1 cellular context compared by ENCODE assay signal in genomic region chr3:125958511-125959316, GRCh38.
TF ChIP-seq lines count a peak whose summit lies in the region.

No MANE protein-coding gene starts in this region.

TF ChIP-seq in HepG2, 621 proteins besides CTCF, POLR2A, EP300 and RAD21 (continued from another document):
- TF ChIP-seq, protein P1, sequence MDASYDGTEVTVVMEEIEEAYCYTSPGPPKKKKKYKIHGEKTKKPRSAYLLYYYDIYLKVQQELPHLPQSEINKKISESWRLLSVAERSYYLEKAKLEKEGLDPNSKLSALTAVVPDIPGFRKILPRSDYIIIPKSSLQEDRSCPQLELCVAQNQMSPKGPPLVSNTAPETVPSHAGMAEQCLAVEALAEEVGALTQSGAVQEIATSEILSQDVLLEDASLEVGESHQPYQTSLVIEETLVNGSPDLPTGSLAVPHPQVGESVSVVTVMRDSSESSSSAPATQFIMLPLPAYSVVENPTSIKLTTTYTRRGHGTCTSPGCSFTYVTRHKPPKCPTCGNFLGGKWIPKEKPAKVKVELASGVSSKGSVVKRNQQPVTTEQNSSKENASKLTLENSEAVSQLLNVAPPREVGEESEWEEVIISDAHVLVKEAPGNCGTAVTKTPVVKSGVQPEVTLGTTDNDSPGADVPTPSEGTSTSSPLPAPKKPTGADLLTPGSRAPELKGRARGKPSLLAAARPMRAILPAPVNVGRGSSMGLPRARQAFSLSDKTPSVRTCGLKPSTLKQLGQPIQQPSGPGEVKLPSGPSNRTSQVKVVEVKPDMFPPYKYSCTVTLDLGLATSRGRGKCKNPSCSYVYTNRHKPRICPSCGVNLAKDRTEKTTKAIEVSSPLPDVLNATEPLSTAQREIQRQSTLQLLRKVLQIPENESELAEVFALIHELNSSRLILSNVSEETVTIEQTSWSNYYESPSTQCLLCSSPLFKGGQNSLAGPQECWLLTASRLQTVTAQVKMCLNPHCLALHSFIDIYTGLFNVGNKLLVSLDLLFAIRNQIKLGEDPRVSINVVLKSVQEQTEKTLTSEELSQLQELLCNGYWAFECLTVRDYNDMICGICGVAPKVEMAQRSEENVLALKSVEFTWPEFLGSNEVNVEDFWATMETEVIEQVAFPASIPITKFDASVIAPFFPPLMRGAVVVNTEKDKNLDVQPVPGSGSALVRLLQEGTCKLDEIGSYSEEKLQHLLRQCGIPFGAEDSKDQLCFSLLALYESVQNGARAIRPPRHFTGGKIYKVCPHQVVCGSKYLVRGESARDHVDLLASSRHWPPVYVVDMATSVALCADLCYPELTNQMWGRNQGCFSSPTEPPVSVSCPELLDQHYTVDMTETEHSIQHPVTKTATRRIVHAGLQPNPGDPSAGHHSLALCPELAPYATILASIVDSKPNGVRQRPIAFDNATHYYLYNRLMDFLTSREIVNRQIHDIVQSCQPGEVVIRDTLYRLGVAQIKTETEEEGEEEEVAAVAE (CRISPR knock-in tag; IDR thresholded peaks at IDR 0.05; ENCODE audit: borderline replicate concordance): no peak
- TF ChIP-seq ZNF274 (CRISPR knock-in tag; IDR thresholded peaks at IDR 0.05) (no peak), ZEB1 (IDR thresholded peaks at IDR 0.05; ENCODE audit: insufficient replicate concordance, low read depth) (no peak), ZIK1 (CRISPR knock-in tag; IDR thresholded peaks at IDR 0.05; ENCODE audit: borderline replicate concordance, low read depth) (no peak), ZNF430 (CRISPR knock-in tag; IDR thresholded peaks at IDR 0.05) (no peak), ZNF850 (CRISPR knock-in tag; conservative IDR thresholded peaks at IDR 0.05) (no peak), RFX1 (IDR thresholded peaks at IDR 0.05) (no peak), ZNF260 (CRISPR knock-in tag; IDR thresholded peaks at IDR 0.05; ENCODE audit: borderline replicate concordance, low read depth) (no peak), SOX5 (CRISPR knock-in tag; IDR thresholded peaks at IDR 0.05; ENCODE audit: borderline replicate concordance) (no peak), ZNF234 (CRISPR knock-in tag; conservative IDR thresholded peaks at IDR 0.05) (no peak), ZFX (CRISPR knock-in tag; IDR thresholded peaks at IDR 0.05; ENCODE audit: low read depth) (no peak), ZNF782 (CRISPR knock-in tag; IDR thresholded peaks at IDR 0.05; ENCODE audit: borderline replicate concordance) (no peak), ZNF598 (CRISPR knock-in tag; IDR thresholded peaks at IDR 0.05; ENCODE audit: borderline replicate concordance) (no peak), HINFP (CRISPR knock-in tag; IDR thresholded peaks at IDR 0.05; ENCODE audit: low read depth) (no peak), NR2C2 (CRISPR knock-in tag; IDR thresholded peaks at IDR 0.05; ENCODE audit: borderline replicate concordance) (no peak)
- TF ChIP-seq, protein P2, sequence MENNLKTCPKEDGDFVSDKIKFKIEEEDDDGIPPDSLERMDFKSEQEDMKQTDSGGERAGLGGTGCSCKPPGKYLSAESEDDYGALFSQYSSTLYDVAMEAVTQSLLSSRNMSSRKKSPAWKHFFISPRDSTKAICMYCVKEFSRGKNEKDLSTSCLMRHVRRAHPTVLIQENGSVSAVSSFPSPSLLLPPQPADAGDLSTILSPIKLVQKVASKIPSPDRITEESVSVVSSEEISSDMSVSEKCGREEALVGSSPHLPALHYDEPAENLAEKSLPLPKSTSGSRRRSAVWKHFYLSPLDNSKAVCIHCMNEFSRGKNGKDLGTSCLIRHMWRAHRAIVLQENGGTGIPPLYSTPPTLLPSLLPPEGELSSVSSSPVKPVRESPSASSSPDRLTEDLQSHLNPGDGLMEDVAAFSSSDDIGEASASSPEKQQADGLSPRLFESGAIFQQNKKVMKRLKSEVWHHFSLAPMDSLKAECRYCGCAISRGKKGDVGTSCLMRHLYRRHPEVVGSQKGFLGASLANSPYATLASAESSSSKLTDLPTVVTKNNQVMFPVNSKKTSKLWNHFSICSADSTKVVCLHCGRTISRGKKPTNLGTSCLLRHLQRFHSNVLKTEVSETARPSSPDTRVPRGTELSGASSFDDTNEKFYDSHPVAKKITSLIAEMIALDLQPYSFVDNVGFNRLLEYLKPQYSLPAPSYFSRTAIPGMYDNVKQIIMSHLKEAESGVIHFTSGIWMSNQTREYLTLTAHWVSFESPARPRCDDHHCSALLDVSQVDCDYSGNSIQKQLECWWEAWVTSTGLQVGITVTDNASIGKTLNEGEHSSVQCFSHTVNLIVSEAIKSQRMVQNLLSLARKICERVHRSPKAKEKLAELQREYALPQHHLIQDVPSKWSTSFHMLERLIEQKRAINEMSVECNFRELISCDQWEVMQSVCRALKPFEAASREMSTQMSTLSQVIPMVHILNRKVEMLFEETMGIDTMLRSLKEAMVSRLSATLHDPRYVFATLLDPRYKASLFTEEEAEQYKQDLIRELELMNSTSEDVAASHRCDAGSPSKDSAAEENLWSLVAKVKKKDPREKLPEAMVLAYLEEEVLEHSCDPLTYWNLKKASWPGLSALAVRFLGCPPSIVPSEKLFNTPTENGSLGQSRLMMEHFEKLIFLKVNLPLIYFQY (CRISPR knock-in tag; IDR thresholded peaks at IDR 0.05; ENCODE audit: borderline replicate concordance): no peak
